ENCODE assay signal across 8 cellular contexts in the genomic region with DNA sequence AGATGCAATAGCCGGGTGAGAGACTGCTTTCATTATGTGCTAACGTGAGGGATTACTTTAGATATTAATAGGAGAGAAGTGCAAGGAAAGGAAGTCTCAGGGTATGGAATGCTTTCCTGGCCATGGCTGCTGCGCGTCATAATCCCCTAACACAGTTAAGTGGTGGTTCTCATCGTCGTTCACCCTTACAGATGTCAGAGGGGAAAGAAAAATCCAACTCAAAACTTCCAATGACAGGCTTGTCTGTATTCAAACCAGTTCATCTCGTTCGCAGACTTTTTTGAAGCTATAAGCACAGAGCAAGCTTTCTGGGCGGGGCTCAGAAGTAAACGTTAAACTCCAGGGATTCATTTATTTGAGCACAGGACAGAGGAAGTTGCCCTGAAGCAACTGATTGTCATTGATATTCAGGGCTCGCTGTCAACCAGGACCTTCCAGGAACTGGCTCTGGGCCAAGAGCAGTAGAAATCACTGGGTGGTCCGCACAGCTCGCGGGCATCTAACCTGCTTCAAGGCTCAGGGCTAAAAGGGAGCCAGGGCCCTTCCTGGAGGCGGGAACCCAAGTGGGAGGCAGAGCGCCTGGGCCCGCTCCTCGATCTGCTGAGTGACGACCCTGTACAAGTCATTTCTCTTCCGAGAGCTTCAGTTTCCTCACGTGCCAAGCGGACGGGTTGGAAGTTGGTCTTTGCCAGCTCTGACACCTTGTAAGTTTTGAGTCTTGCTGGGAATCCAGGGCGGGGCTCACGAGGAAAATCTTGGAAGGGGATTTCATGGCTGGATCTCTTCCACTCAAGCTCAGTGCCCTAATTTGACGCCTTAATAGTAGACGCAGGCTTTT. TPM values are rescaled to one million over a fixed set of nuclear protein-coding genes. Genes with fewer than 3 reads are reported as not detected.
A peak's percentile ranks its signal among the peaks of the same experiment; 100 is the strongest.
DNase-seq lines count a peak whose midpoint lies in the region; ATAC-seq, FAIRE-seq and TF ChIP-seq lines count a peak whose summit lies in the region.

No MANE protein-coding gene starts in this region.

- H4K5ac ChIP-seq in H9 (ENCODE audit: insufficient read length, low read depth, low read length) = no peak overlapping the region

- H2BK5ac ChIP-seq in H9 (ENCODE audit: insufficient read length, low read length) = no peak overlapping the region

- TSS peak; percentile 81 for BruUV-seq in endothelial cell of umbilical vein (replicated peaks; lab: Mats Ljungman, UMichigan)

- no peaks in the 10 kb centered on the region for H3K36me3 ChIP-seq in ACC112 (ENCODE audit: insufficient read depth, low read length)
- H3K36me3 ChIP-seq in SU-DHL-6 (ENCODE audit: low read length) = no peaks in the 10 kb centered on the region
- no peaks in the 10 kb centered on the region for H3K36me3 ChIP-seq in endothelial cell of umbilical vein (ENCODE audit: control insufficient read depth in 2 of 2, extremely low read depth in 1 of 2, insufficient read depth in 2 of 2, low read length in 2 of 2)
- H3K36me3 ChIP-seq in mucosa of descending colon (ENCODE audit: low read depth) = no peaks in the 10 kb centered on the region
- no peaks in the 10 kb centered on the region for H3K36me3 ChIP-seq in aorta (ENCODE audit: control insufficient read depth in 1 of 2, insufficient read depth in 2 of 2, low read length in 1 of 2)

- H4K20me1 ChIP-seq in H9 (ENCODE audit: control insufficient read depth, insufficient read depth, insufficient read length) = no peaks in the 10 kb centered on the region
- H4K20me1 ChIP-seq in SU-DHL-6 (ENCODE audit: low read depth, low read length) = no peaks in the 10 kb centered on the region
- no peaks in the 10 kb centered on the region for H4K20me1 ChIP-seq in endothelial cell of umbilical vein (replicated peaks; ENCODE audit: control insufficient read depth, extremely low read depth, insufficient read depth, low read length)

- H3K4me2 ChIP-seq in H9 (ENCODE audit: insufficient read depth, insufficient read length, low read length) (peak overlapping the region; percentile 87), SU-DHL-6 (ENCODE audit: low read depth, low read length, poor library complexity, severe bottlenecking) (peak overlapping the region; percentile 74), endothelial cell of umbilical vein (ENCODE audit: insufficient read depth, low read length) (peak overlapping the region; percentile 60)

- peaks cover 0 to 2% (median 0%) of the 10 kb centered on the region in 3 experiments; a peak in 1 of 7 replicates for H3K36me3 Mint-ChIP-seq in H9 (ENCODE audit: insufficient read depth in 1 of 3, low read depth in 3 of 3)

- peak overlapping the region; percentile 95 for H3K18ac ChIP-seq in H9 (ENCODE audit: insufficient read length, low read depth, low read length)

- H3K4me3 ChIP-seq in ACC112 (ENCODE audit: low read depth, low read length) (peak overlapping the region; percentile 94), SU-DHL-6 (ENCODE audit: insufficient read depth, low read length, poor library complexity, severe bottlenecking) (peak overlapping the region; percentile 70), endothelial cell of umbilical vein (replicated peaks in 1 of 3; ENCODE audit: insufficient read depth in 1 of 3, low read depth in 1 of 3, low read length in 3 of 3) (peak overlapping the region; percentile 49 to 94 (median 92)), mucosa of descending colon (peak overlapping the region; percentile 74), aorta (ENCODE audit: low read length in 2 of 2) (peak overlapping the region; percentile 29 to 77)

- ATAC-seq in mucosa of descending colon (peak; percentile 36), aorta (ENCODE audit: low FRiP score) (peak; percentile 35), GM21360 (IDR thresholded peaks at IDR 0.05; ENCODE audit: unreplicated experiment) (no peak), HG03097 (IDR thresholded peaks at IDR 0.05; ENCODE audit: low FRiP score, unreplicated experiment) (no peak)

- H3K27ac Mint-ChIP-seq in H9 = peak overlapping the region; percentile 94 to 99 (median 97); a peak in 6 of 7 replicates

- no peak overlapping the region for H3T11ph ChIP-seq in H9 (ENCODE audit: low read length)

- POLR2A ChIA-PET in endothelial cell of umbilical vein (lab: Charles Lee) = interaction anchor here (0.6 to 1.7 kb wide), 6 partner anchors 110 to 749 kb away, joined by 3 to 13 read pairs (median 3); a partner anchor contains a TSS

- H3K79me2 ChIP-seq in ACC112 (ENCODE audit: control insufficient read depth, insufficient read depth, low read length, unreplicated experiment) (peaks cover 46% of the 10 kb centered on the region), H9 (ENCODE audit: insufficient read depth, low read length) (peaks cover 5% of the 10 kb centered on the region; the same call in 1 of the 2 replicates), SU-DHL-6 (ENCODE audit: insufficient read depth, low read length) (no peaks in the 10 kb centered on the region), endothelial cell of umbilical vein (ENCODE audit: control insufficient read depth, insufficient read depth, low read length) (peaks cover 38% of the 10 kb centered on the region)

- no peaks in the 10 kb centered on the region for H3K9me2 ChIP-seq in SU-DHL-6 (replicated peaks; ENCODE audit: insufficient read depth, low read length)

- H3K23ac ChIP-seq in H9 (ENCODE audit: insufficient read length, low read depth, low read length) = no peak overlapping the region

- H3K9me3 Mint-ChIP-seq in H9 = no peaks in the 10 kb centered on the region; a peak in 1 of 5 replicates

- H4K91ac ChIP-seq in H9 (ENCODE audit: insufficient read length, low read depth, low read length) = peak overlapping the region; percentile 67

- peak overlapping the region; percentile 57; the same call in 1 of the 2 replicates for H3K4ac ChIP-seq in H9 (ENCODE audit: low read depth, low read length)

- DNase-seq in H9 (peak; percentile 77), endothelial cell of umbilical vein (ENCODE audit: low read depth, low spot score) (no peak), mucosa of descending colon (peak; percentile 73 to 78 (median 76)), aorta (peak; percentile 66 to 81)

- no CpG with 5 or more reads among the region's 27 CpGs for WGBS in H9 (ENCODE audit: extremely low coverage, insufficient read length, low lambda C conversion rate)
- WGBS in aorta, 2 donors = 12 to 17% methylated on average over 27 of the region's 27 CpGs

- peaks cover 17% of the 10 kb centered on the region for H3K23me2 ChIP-seq in H9 (ENCODE audit: insufficient read length, low read depth, low read length, poor library complexity, severe bottlenecking)

- FAIRE-seq in endothelial cell of umbilical vein (lab: Jason Lieb, UNC) = no peak

- dilution Hi-C loops in endothelial cell of umbilical vein (cut with MboI; ENCODE audit: extremely low pct_ligation_motif_present, low sequenced_read_pairs) = no loop called here

- H2AK5ac ChIP-seq in H9 (ENCODE audit: insufficient read length, low read length) = no peak overlapping the region

- H3K4me1 ChIP-seq in ACC112 (ENCODE audit: control insufficient read depth, insufficient read depth, low read length, unreplicated experiment) = peaks cover 22% of the 10 kb centered on the region
- H3K4me1 ChIP-seq in H9 (ENCODE audit: insufficient read depth, low read length) = peaks cover 6% of the 10 kb centered on the region; the same call in 1 of the 2 replicates
- H3K4me1 ChIP-seq in endothelial cell of umbilical vein (ENCODE audit: control insufficient read depth, extremely low read depth, insufficient read depth, low read length) = peaks cover 20% of the 10 kb centered on the region
- H3K4me1 ChIP-seq in mucosa of descending colon (ENCODE audit: low read depth) = peaks cover 26% of the 10 kb centered on the region
- peaks cover 0 to 2% of the 10 kb centered on the region in 2 donors for H3K4me1 ChIP-seq in aorta (ENCODE audit: control insufficient read depth in 1 of 2, insufficient read depth in 2 of 2, low read length in 2 of 2)

- CTCF ChIA-PET in endothelial cell of umbilical vein (lab: Charles Lee) = interaction anchor here (0.6 to 1.9 kb wide), 8 partner anchors 9 to 805 kb away, joined by 3 to 9 read pairs (median 4); a partner anchor contains a TSS

- no peaks in the 10 kb centered on the region for H3K9me1 ChIP-seq in endothelial cell of umbilical vein (replicated peaks; ENCODE audit: control insufficient read depth, extremely low read depth, insufficient read depth, low read length)

- no peaks in the 10 kb centered on the region for H3K79me1 ChIP-seq in H9 (ENCODE audit: insufficient read depth, low read depth, low read length, poor library complexity, severe bottlenecking)

- peaks cover 11% of the 10 kb centered on the region for H3K27me3 Mint-ChIP-seq in H9 (ENCODE audit: low read depth)

- H3K27me3 ChIP-seq in ACC112 (ENCODE audit: insufficient read depth, low read length) = no peaks in the 10 kb centered on the region
- no peaks in the 10 kb centered on the region for H3K27me3 ChIP-seq in H9 (ENCODE audit: insufficient read depth, low read length)
- H3K27me3 ChIP-seq in SU-DHL-6 (ENCODE audit: low read length) = no peaks in the 10 kb centered on the region
- H3K27me3 ChIP-seq in endothelial cell of umbilical vein (ENCODE audit: control insufficient read depth in 2 of 2, insufficient read depth in 2 of 2, low read length in 2 of 2) = no peaks in the 10 kb centered on the region
- no peaks in the 10 kb centered on the region for H3K27me3 ChIP-seq in aorta (ENCODE audit: control insufficient read depth in 1 of 2, insufficient read depth in 2 of 2, low read length in 1 of 2)

- intact Hi-C loops in endothelial cell of umbilical vein (cut with micrococcal nuclease) = loop anchor here (1.0 to 10.0 kb wide), 10 partner anchors 76 to 796 kb away; no protein-coding TSS in a partner anchor
- intact Hi-C loops in mucosa of descending colon (cut with DNase I, micrococcal nuclease) = loop anchor here (10.0 kb wide), 2 partner anchors 62 to 408 kb away; a partner anchor contains a TSS
- intact Hi-C loops in aorta (cut with DNase I) = loop anchor here (2.0 to 10.0 kb wide), 4 partner anchors 60 to 802 kb away; no protein-coding TSS in a partner anchor

- peak overlapping the region; percentile 97 for H3K14ac ChIP-seq in H9 (ENCODE audit: insufficient read depth, low read length)

- H3K56ac ChIP-seq in H9 (ENCODE audit: insufficient read length, low read depth, low read length) = no peak overlapping the region

- H2BK120ac ChIP-seq in H9 (ENCODE audit: low read depth, low read length, poor library complexity, severe bottlenecking) = peak overlapping the region; percentile 85

- H4K8ac ChIP-seq in H9 (replicated peaks; ENCODE audit: insufficient read length, low read depth, low read length) = no peak overlapping the region

- TF ChIP-seq POLR2A in endothelial cell of umbilical vein (IDR thresholded peaks at IDR 0.05; ENCODE audit: low read depth, low read length) = peak; percentile 34

- H2BK20ac ChIP-seq in H9 (ENCODE audit: low read depth, low read length, poor library complexity, severe bottlenecking) = no peak overlapping the region

- H3K4me3 Mint-ChIP-seq in H9 = peak overlapping the region; percentile 89 to 92

- H3K9me3 ChIP-seq in H9 (ENCODE audit: control insufficient read depth, low read depth, low read length) = no peaks in the 10 kb centered on the region
- H3K9me3 ChIP-seq in SU-DHL-6 (ENCODE audit: insufficient read depth, low read length) = no peaks in the 10 kb centered on the region
- no peaks in the 10 kb centered on the region for H3K9me3 ChIP-seq in endothelial cell of umbilical vein (replicated peaks; ENCODE audit: control insufficient read depth, insufficient read depth, low read length)
- no peaks in the 10 kb centered on the region for H3K9me3 ChIP-seq in mucosa of descending colon
- no peaks in the 10 kb centered on the region for H3K9me3 ChIP-seq in aorta (ENCODE audit: control insufficient read depth, low read length)

- peaks cover 43% of the 10 kb centered on the region in 2 experiments for H3K4me1 Mint-ChIP-seq in H9

- no peak overlapping the region for H2BK12ac ChIP-seq in H9 (ENCODE audit: insufficient read length, low read depth, low read length)

- peaks cover 10% of the 10 kb centered on the region for H3F3A ChIP-seq in SU-DHL-6 (ENCODE audit: insufficient read depth)

- no peak overlapping the region for H2BK15ac ChIP-seq in H9 (ENCODE audit: low read depth, low read length)

- peak overlapping the region; percentile 40 for H2AFZ ChIP-seq in ACC112 (ENCODE audit: low read length, unreplicated experiment)
- no peak overlapping the region for H2AFZ ChIP-seq in H9 (ENCODE audit: low read length)
- no peak overlapping the region for H2AFZ ChIP-seq in SU-DHL-6 (ENCODE audit: low read depth, low read length, severe bottlenecking)
- H2AFZ ChIP-seq in endothelial cell of umbilical vein (ENCODE audit: low read depth, low read length) = peak overlapping the region; percentile 30

- H3K27ac ChIP-seq in ACC112 (ENCODE audit: low read depth, low read length) (peak overlapping the region; percentile 95), H9 (ENCODE audit: insufficient read length, low read depth, low read length) (peak overlapping the region; percentile 44), SU-DHL-6 (ENCODE audit: low read depth, low read length) (no peak overlapping the region), endothelial cell of umbilical vein (ENCODE audit: insufficient read depth, low read depth, low read length) (peak overlapping the region; percentile 91), aorta (ENCODE audit: low read depth in 1 of 2, low read length in 2 of 2) (peak overlapping the region; percentile 92 to 98)

- H3K9ac ChIP-seq in H9 (ENCODE audit: extremely low read depth, insufficient read length, low read length) = peak overlapping the region; percentile 75
- peak overlapping the region; percentile 75 for H3K9ac ChIP-seq in SU-DHL-6 (ENCODE audit: low read length)
- peak overlapping the region; percentile 90 for H3K9ac ChIP-seq in endothelial cell of umbilical vein (replicated peaks; ENCODE audit: extremely low read depth, insufficient read depth, low read length)

- TF ChIP-seq CTCF in H9 (conservative IDR thresholded peaks at IDR 0.05) (no peak), SU-DHL-6 (IDR thresholded peaks at IDR 0.05; ENCODE audit: insufficient read depth, low read length, poor library complexity, severe bottlenecking) (no peak), endothelial cell of umbilical vein (IDR thresholded peaks at IDR 0.05; ENCODE audit: extremely low read depth in 1 of 2, insufficient read depth in 1 of 2, low read depth in 1 of 2, low read length in 2 of 2) (no peak), mucosa of descending colon (IDR thresholded peaks at IDR 0.05) (no peak)

RNA-seq across cellular contexts. Expression of a gene that starts 1.1 kb away (rescaled TPM):
- total RNA-seq in H9 (2021) (56.3 and 64.6 TPM in 2 replicates), endothelial cell of umbilical vein (136 and 153 TPM in 2 replicates), mucosa of descending colon (100 to 1,000 TPM; 262 to 816 (median 325) TPM), aorta (1,000 to 10,000 TPM in 1 of 2 donors, 100 to 1,000 TPM in 1; 995 to 2,536 TPM)
- polyA plus RNA-seq in endothelial cell of umbilical vein (16.9 and 24.1 TPM in 2 replicates), aorta (10 to 100 TPM; 37.7 to 58.8 TPM)
- polyA plus RNA-seq in endothelial cell of umbilical vein (2011; cell fraction: cytosol; rRNA removed) = 13.2 and 13.4 TPM in 2 replicates
- polyA plus RNA-seq in endothelial cell of umbilical vein (2011; cell fraction: nucleus; rRNA removed) = 75.5 and 106 TPM in 2 replicates
- polyA plus RNA-seq in endothelial cell of umbilical vein (2012) = 17.7 and 20.4 TPM in 2 replicates
- polyA minus RNA-seq in endothelial cell of umbilical vein = 349 and 428 TPM in 2 replicates
- polyA minus RNA-seq in endothelial cell of umbilical vein (2011; cell fraction: cytosol; rRNA and poly(A)+ RNA removed) = 31.7 TPM
- polyA minus RNA-seq in endothelial cell of umbilical vein (2011; cell fraction: nucleus; rRNA and poly(A)+ RNA removed) = 337 and 370 TPM in 2 replicates

Comparison
In these comparisons a context has a peak if more than half of its experiments do, and no peak if none do; other contexts are left out.
1. H2AFZ ChIP-seq: peak in ACC112 (single experiment) and endothelial cell of umbilical vein (single experiment); none in H9 (single experiment) and SU-DHL-6 (single experiment).
2. ATAC-seq: peak in mucosa of descending colon (single experiment) and aorta (single experiment); none in GM21360 (single experiment) and HG03097 (single experiment).
3. Peak in every context shown above with its lines, with median percentiles within 50 percentile points of each other: H3K4me3 ChIP-seq, H3K4me2 ChIP-seq and H3K9ac ChIP-seq.